Comparison of ENCODE assay signal across 19 cellular contexts in the genomic region with DNA sequence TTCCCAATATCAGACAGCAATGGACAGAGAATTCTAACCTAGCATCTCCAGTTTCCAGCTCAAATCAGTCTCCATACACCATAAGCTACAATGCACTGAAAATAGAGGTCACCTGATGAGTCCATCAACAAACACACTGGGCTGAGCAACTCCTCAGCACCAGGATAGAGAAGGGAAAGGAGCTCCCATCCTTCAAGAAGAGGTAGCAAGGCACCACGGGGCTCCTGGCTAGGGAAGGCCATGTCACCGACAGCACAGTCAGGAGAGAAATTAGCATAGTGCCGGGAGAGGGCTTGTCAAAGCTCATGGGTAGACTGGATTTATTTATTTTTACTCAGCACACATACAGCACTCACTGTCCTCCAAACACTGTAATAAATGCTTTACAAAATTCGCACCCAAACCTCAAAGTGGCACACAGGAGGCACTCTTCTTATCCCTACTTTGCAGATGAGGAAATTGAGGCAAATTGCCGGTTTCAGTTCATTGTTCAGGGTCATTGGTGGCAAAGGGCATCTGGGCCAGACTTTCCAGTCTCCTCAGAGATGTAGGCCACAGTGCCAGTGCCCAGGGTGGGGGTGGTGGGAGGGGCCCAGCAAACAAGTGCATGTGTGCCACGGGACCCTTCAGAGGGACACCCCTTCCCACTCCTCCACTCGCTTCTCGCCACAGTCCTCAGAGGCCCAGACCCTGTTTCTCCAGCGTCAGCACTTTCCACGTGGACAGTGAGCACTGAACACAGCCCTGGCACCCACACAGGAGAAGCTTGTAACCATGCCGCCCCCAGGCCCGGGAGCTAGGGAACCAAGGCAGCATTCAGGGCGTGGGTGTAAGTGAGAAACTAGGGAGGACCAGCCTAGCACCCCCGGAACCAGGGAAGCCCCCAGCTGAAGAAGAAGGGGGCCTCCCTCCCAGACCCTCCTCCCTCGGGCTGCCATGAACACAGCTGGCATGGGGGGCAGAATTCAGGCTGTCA.
A peak's percentile ranks its signal among the peaks of the same experiment; 100 is the strongest.
DNase-seq lines count a peak whose midpoint lies in the region; ATAC-seq, FAIRE-seq and TF ChIP-seq lines count a peak whose summit lies in the region.
"Had no signal": no experiment of that assay in that cellular context is flagged by ENCODE, and none has a peak within 500 bp of the region (broad histone marks: within the 10 kb centered on the region; RNA-seq: fewer than 3 reads in every experiment).

No MANE protein-coding gene starts in this region.

- no peaks in the 10 kb centered on the region for H4K20me1 ChIP-seq in HepG2 (ENCODE audit: insufficient read depth, low read length)

- H3K4me2 ChIP-seq in HepG2 (ENCODE audit: low read depth, low read length) (no peak overlapping the region), neuronal stem cell (ENCODE audit: insufficient read depth, low read length, poor library complexity, severe bottlenecking) (no peak overlapping the region)
- H3K4me2 ChIP-seq: GM23338 had no signal

- H3K27me3 ChIP-seq in HepG2 (ENCODE audit: control insufficient read depth in 1 of 2, insufficient read depth in 2 of 2, low read length in 2 of 2), result peaks cover 7 to 12% of the 10 kb centered on the region in 2 experiments; a peak in 4 of 5 replicates
- H3K27me3 ChIP-seq in right lobe of liver, result no peaks in the 10 kb centered on the region
- no peaks in the 10 kb centered on the region for H3K27me3 ChIP-seq in neuronal stem cell (ENCODE audit: control insufficient read depth in 3 of 3, insufficient read depth in 3 of 3, low read depth in 1 of 3, low read length in 3 of 3)

- no peak for FAIRE-seq in HepG2 (lab: Jason Lieb, UNC)
- FAIRE-seq: D721Med, G401.6, GM12892, GM18507, H54, HTR-8/SVneo had no signal

- H2AFZ ChIP-seq in HepG2 (ENCODE audit: low read length), result no peak overlapping the region
- H2AFZ ChIP-seq in neuronal stem cell (ENCODE audit: low read length), result no peak overlapping the region
- H2AFZ ChIP-seq: GM23338 had no signal

- no peaks in the 10 kb centered on the region for H3K4me1 ChIP-seq in HepG2 (ENCODE audit: insufficient read depth, low read length)
- no peaks in the 10 kb centered on the region for H3K4me1 ChIP-seq in right lobe of liver
- H3K4me1 ChIP-seq in neuronal stem cell (ENCODE audit: control insufficient read depth in 2 of 2, insufficient read depth in 1 of 2, low read depth in 1 of 2, low read length in 2 of 2), result peaks cover 0 to 5% of the 10 kb centered on the region in 2 donors
- H3K4me1 ChIP-seq: Caco-2 had no signal

- H3K4ac ChIP-seq in neuronal stem cell (ENCODE audit: low read length), result no peak overlapping the region

- ATAC-seq in HepG2, result no peak
- ATAC-seq in right lobe of liver, result no peak
- ATAC-seq in GM19351 (IDR thresholded peaks at IDR 0.05; ENCODE audit: unreplicated experiment), result no peak
- ATAC-seq: GM23338, HCT116 had no signal

- POLR2A ChIA-PET in HepG2 (lab: Yijun Ruan, JAX), result no interaction called here

- H4K91ac ChIP-seq in neuronal stem cell (ENCODE audit: low read depth, low read length, poor library complexity), result no peak overlapping the region

- peak overlapping the region; percentile 35 for H3K23ac ChIP-seq in neuronal stem cell (ENCODE audit: low read depth, low read length, poor library complexity)

- CTCF ChIA-PET in HepG2 (lab: Yijun Ruan, JAX; ENCODE audit: low intra/inter-chr PET ratio, low total read pairs), result no interaction called here

- no peak for TF ChIP-seq POLR2A in HepG2 (IDR thresholded peaks at IDR 0.05; ENCODE audit: insufficient read depth in 1 of 2, low read depth in 2 of 2, low read length in 2 of 2)
- TF ChIP-seq POLR2A in right lobe of liver (IDR thresholded peaks at IDR 0.05), result no peak

- no peak overlapping the region for H2BK12ac ChIP-seq in neuronal stem cell (ENCODE audit: low read length)

- H3K9me3 ChIP-seq in HepG2 (ENCODE audit: low read length) (no peaks in the 10 kb centered on the region), right lobe of liver (no peaks in the 10 kb centered on the region), neuronal stem cell (replicated peaks in 1 of 2; ENCODE audit: control insufficient read depth in 2 of 2, insufficient read depth in 1 of 2, low read depth in 1 of 2, low read length in 2 of 2) (peaks cover 0 to under 1% of the 10 kb centered on the region in 2 donors)
- H3K9me3 ChIP-seq: Caco-2 had no signal

- H2BK120ac ChIP-seq in neuronal stem cell (ENCODE audit: low read depth, low read length), result no peak overlapping the region

- BruUV-seq in HepG2 (replicated peaks; lab: Mats Ljungman, UMichigan), result no TSS peak

- H3K4me3 ChIP-seq in HepG2 (replicated peaks in 1 of 3; ENCODE audit: insufficient read depth in 1 of 3, low read depth in 2 of 3, low read length in 3 of 3) (no peak overlapping the region), right lobe of liver (no peak overlapping the region), coronary artery (no peak overlapping the region), neuronal stem cell (ENCODE audit: low read length in 2 of 2) (no peak overlapping the region)
- H3K4me3 ChIP-seq: GM23338 had no signal

- no peak overlapping the region for H2AK5ac ChIP-seq in neuronal stem cell (ENCODE audit: low read depth, low read length)

- no peak overlapping the region for H4K8ac ChIP-seq in neuronal stem cell (ENCODE audit: low read depth, low read length)

- H3K36me3 ChIP-seq in HepG2 (replicated peaks in 1 of 2; ENCODE audit: control insufficient read depth in 1 of 2, insufficient read depth in 2 of 2, low read length in 2 of 2) (no peaks in the 10 kb centered on the region), right lobe of liver (no peaks in the 10 kb centered on the region), neuronal stem cell (replicated peaks in 1 of 2; ENCODE audit: control insufficient read depth in 2 of 2, insufficient read depth in 2 of 2, low read length in 2 of 2) (no peaks in the 10 kb centered on the region)

- in situ Hi-C loops in HepG2 (cut with HindIII; ENCODE audit: extremely low pct_ligation_motif_present, low pct_unique_long_range_greater_than_20kb), result no loop called here

- H3K14ac ChIP-seq in neuronal stem cell (ENCODE audit: low read length), result no peak overlapping the region

- H3K9ac ChIP-seq in HepG2 (ENCODE audit: insufficient read depth, low read depth, low read length), result no peak overlapping the region
- H3K9ac ChIP-seq in neuronal stem cell (ENCODE audit: low read depth, low read length, poor library complexity), result no peak overlapping the region

- intact Hi-C loops in HepG2 (cut with micrococcal nuclease; ENCODE audit: unreplicated experiment) (no loop called here), right lobe of liver (cut with DNase I) (no loop called here)

- TF ChIP-seq CTCF in HepG2 (CRISPR knock-in tag; IDR thresholded peaks at IDR 0.05) (no peak), right lobe of liver (IDR thresholded peaks at IDR 0.05) (no peak), coronary artery (IDR thresholded peaks at IDR 0.05) (no peak)

- no peaks in the 10 kb centered on the region for H3K79me2 ChIP-seq in HepG2 (ENCODE audit: insufficient read depth, low read length)

- DNase-seq in HepG2 (ENCODE audit: low spot score) (no peak), right lobe of liver (no peak), coronary artery (ENCODE audit: low spot score) (peak; percentile 60), neuronal stem cell (ENCODE audit: low spot score) (no peak), dedifferentiated amniotic fluid mesenchymal stem cell (ENCODE audit: extremely low spot score) (no peak)
- no peak for DNase-seq in effector CD4-positive, alpha-beta T cell
- DNase-seq: ACHN; Caco-2; CD4-positive, alpha-beta T cell had no signal

- H3K27ac ChIP-seq in HepG2 (ENCODE audit: extremely low read length, insufficient read depth, low read length) (no peak overlapping the region), right lobe of liver (no peak overlapping the region), coronary artery (no peak overlapping the region), neuronal stem cell (replicated peaks; ENCODE audit: low read length) (no peak overlapping the region)
- H3K27ac ChIP-seq: C4-2B had no signal

- H3K79me1 ChIP-seq in neuronal stem cell (ENCODE audit: low read depth, low read length), result no peaks in the 10 kb centered on the region

- H3K18ac ChIP-seq in neuronal stem cell (ENCODE audit: low read length), result peak overlapping the region; percentile 49

- no peak for TF ChIP-seq RAD21 in HepG2 (CRISPR knock-in tag; IDR thresholded peaks at IDR 0.05)

- TF ChIP-seq EP300 in HepG2 (IDR thresholded peaks at IDR 0.05; ENCODE audit: low read depth in 2 of 2, low read length in 2 of 2) (no peak), HepG2 (CRISPR knock-in tag; IDR thresholded peaks at IDR 0.05; ENCODE audit: borderline replicate concordance) (no peak)

- H2BK5ac ChIP-seq in neuronal stem cell (ENCODE audit: low read length), result no peak overlapping the region

- no peak overlapping the region for H2BK15ac ChIP-seq in neuronal stem cell (ENCODE audit: low read length)

- 4% methylated on average over 4 of the region's 15 CpGs for WGBS in HepG2 (ENCODE audit: low lambda C conversion rate)
- 49% methylated on average over 6 of the region's 15 CpGs for WGBS in right lobe of liver (ENCODE audit: insufficient coverage, low coverage, low lambda C conversion rate, missing lambda C conversion rate)
- no CpG with 5 or more reads among the region's 15 CpGs for WGBS in neuronal stem cell (ENCODE audit: extremely low coverage in 2 of 2, insufficient read length in 2 of 2, insufficient replicate concordance in 1 of 2), 2 donors

TF ChIP-seq in HepG2, 621 proteins besides CTCF, POLR2A, EP300 and RAD21:
- TF ChIP-seq MAFF (IDR thresholded peaks at IDR 0.05; ENCODE audit: low read depth, low read length) (0 out of 2 replicates have a peak, but pooled peaks have one; percentile 20), RBAK (CRISPR knock-in tag; IDR thresholded peaks at IDR 0.05) (no peak), MAFK (conservative IDR thresholded peaks at IDR 0.05 in 1 of 2, IDR thresholded peaks at IDR 0.05 in 1 of 2; ENCODE audit: low read length in 2 of 2) (peak; percentile 46 to 61), GABPA (IDR thresholded peaks at IDR 0.05; ENCODE audit: low read depth, low read length) (no peak), GABPA (CRISPR knock-in tag; IDR thresholded peaks at IDR 0.05; ENCODE audit: low read depth) (no peak), ZKSCAN1 (IDR thresholded peaks at IDR 0.05; ENCODE audit: low read length) (no peak)
